In genomic region chr14:99267871-99268775, GRCh38 we compare ENCODE assay signal across 10 cellular contexts. TPM values are rescaled to one million over a fixed set of nuclear protein-coding genes. Genes with fewer than 3 reads are reported as not detected.
DNase-seq lines count a peak whose midpoint lies in the region; ATAC-seq and TF ChIP-seq lines count a peak whose summit lies in the region.
"Had no signal": no experiment of that assay in that cellular context is flagged by ENCODE, and none has a peak within 500 bp of the region (broad histone marks: within the 10 kb centered on the region; RNA-seq: fewer than 3 reads in every experiment).

No MANE protein-coding gene starts in this region.

- H3K27me3 ChIP-seq in DND-41 (ENCODE audit: insufficient read depth, low read length, poor library complexity) (no peaks in the 10 kb centered on the region), Karpas-422 (ENCODE audit: low read length) (no peaks in the 10 kb centered on the region)

- peak overlapping the region; percentile 86 for H3K27ac ChIP-seq in DND-41 (ENCODE audit: low read length)
- peak overlapping the region; percentile 37 for H3K27ac ChIP-seq in angular gyrus (ENCODE audit: low read depth, low read length)
- no peak overlapping the region for H3K27ac ChIP-seq in Karpas-422 (ENCODE audit: low read length)

- no peak overlapping the region for H2AFZ ChIP-seq in DND-41 (ENCODE audit: low read depth, low read length)
- H2AFZ ChIP-seq in Karpas-422 (ENCODE audit: low read length) = no peak overlapping the region

- H3K4me3 ChIP-seq in DND-41 (ENCODE audit: low read depth in 1 of 2, low read length in 2 of 2) = peak overlapping the region; percentile 63 to 69; a peak in 3 of 4 replicates
- H3K4me3 ChIP-seq in Karpas-422 (ENCODE audit: low read length) = no peak overlapping the region

- H3K9me3 Mint-ChIP-seq in neural crest cell = no peaks in the 10 kb centered on the region

- H3K36me3 ChIP-seq in DND-41 (ENCODE audit: insufficient read depth, low read length) = peaks cover 45% of the 10 kb centered on the region
- H3K36me3 ChIP-seq in Karpas-422 (ENCODE audit: insufficient read depth, low read length) = no peaks in the 10 kb centered on the region

- TF ChIP-seq CTCF in DND-41 (IDR thresholded peaks at IDR 0.05; ENCODE audit: borderline replicate concordance, extremely low read depth, low read length, poor library complexity, severe bottlenecking) = no peak
- no peak for TF ChIP-seq CTCF in neural crest cell (conservative IDR thresholded peaks at IDR 0.05)
- no peak for TF ChIP-seq CTCF in GM20000 (IDR thresholded peaks at IDR 0.05; ENCODE audit: extremely low read depth, missing control alignments)

- no peak overlapping the region for H3K27ac Mint-ChIP-seq in neural crest cell (ENCODE audit: unreplicated experiment)

- DNase-seq in DND-41 (peak; percentile 66), NCI-H2171 (lab: John Stamatoyannopoulos, UW) (peak; percentile 27), neural crest cell (ENCODE audit: low read depth, low spot score) (no peak), Karpas-422 (no peak), GM20000 (ENCODE audit: low spot score) (no peak)
- DNase-seq: RPMI8226 had no signal

- H3K9me2 ChIP-seq in Karpas-422 (replicated peaks; ENCODE audit: insufficient read depth, low read length) = no peaks in the 10 kb centered on the region

- H3K4me2 ChIP-seq in DND-41 (ENCODE audit: insufficient read depth, low read length) (peak overlapping the region; percentile 70), Karpas-422 (ENCODE audit: low read depth, low read length, poor library complexity, severe bottlenecking) (no peak overlapping the region)

- H3K9me3 ChIP-seq in DND-41 (ENCODE audit: insufficient read depth, low read length, severe bottlenecking) (no peaks in the 10 kb centered on the region), Karpas-422 (ENCODE audit: low read length) (no peaks in the 10 kb centered on the region; the same call in 1 of the 2 replicates)

- peak overlapping the region; percentile 85 for H3K9ac ChIP-seq in DND-41 (ENCODE audit: low read depth, low read length)
- H3K9ac ChIP-seq in Karpas-422 (ENCODE audit: low read length) = no peak overlapping the region

- ATAC-seq in DND-41 (ENCODE audit: insufficient read depth, low read depth) (peak; percentile 19), HG03175 (IDR thresholded peaks at IDR 0.05; ENCODE audit: unreplicated experiment) (no peak), HG03354 (IDR thresholded peaks at IDR 0.05; ENCODE audit: poor library complexity, severe bottlenecking, unreplicated experiment) (no peak)

- H4K20me1 ChIP-seq in DND-41 (ENCODE audit: insufficient read depth, low read length) = peaks cover 46% of the 10 kb centered on the region
- no peaks in the 10 kb centered on the region for H4K20me1 ChIP-seq in Karpas-422 (ENCODE audit: insufficient read depth, low read depth, low read length)

- H3K4me1 ChIP-seq in DND-41 (ENCODE audit: insufficient read depth, low read length) (peaks cover 47% of the 10 kb centered on the region), Karpas-422 (ENCODE audit: low read length) (no peaks in the 10 kb centered on the region)

- H3K27me3 Mint-ChIP-seq in neural crest cell (ENCODE audit: low read depth) = peaks cover 92% of the 10 kb centered on the region

- H3K4me3 Mint-ChIP-seq in neural crest cell = peak overlapping the region; percentile 17

- peaks cover 98% of the 10 kb centered on the region for H3K79me2 ChIP-seq in DND-41 (ENCODE audit: insufficient read depth, low read length)
- H3K79me2 ChIP-seq in Karpas-422 (ENCODE audit: low read length) = no peaks in the 10 kb centered on the region

- H3K36me3 Mint-ChIP-seq in neural crest cell (ENCODE audit: low read depth) = no peaks in the 10 kb centered on the region

- H3K4me1 Mint-ChIP-seq in neural crest cell = peaks cover 40% of the 10 kb centered on the region

RNA-seq across cellular contexts. Expression of gene BCL11B, which starts 3.9 kb away (rescaled TPM):
- 0.28 and 0.32 TPM in 2 replicates for total RNA-seq in neural crest cell
- total RNA-seq in Karpas-422 (2014; rRNA removed; shearing (Covaris generic); ENCODE audit: low replicate concordance) = not detected in 2 replicates
- total RNA-seq: LHCN-M2 had no signal

Comparison
In these comparisons a context has a peak if more than half of its experiments do, and no peak if none do; other contexts are left out.
1. DNase-seq: peak in DND-41 (single experiment) and NCI-H2171 (single experiment); none in neural crest cell (single experiment), Karpas-422 (single experiment) and GM20000 (single experiment).